25 cellular contexts compared by ENCODE assay signal in the genomic region with DNA sequence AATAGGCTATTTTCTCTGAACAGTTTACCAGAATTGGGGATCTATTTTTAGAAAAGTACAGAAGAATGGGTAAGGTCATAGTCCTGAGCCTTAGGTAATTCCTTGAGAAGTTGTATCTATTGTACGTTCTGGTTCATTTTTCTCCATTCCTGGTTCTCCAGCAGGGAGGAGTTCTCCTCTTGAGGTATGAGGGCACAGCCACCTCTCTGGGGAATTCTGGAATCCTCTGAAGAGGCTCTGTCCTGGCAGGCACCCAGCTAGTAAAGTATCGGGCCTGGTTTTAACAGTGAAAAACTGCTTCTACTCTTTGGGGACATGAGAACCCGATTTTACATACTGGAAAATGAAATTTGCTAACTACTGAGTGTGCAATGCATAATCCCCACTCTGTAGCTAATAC. TPM values are rescaled to one million over a fixed set of nuclear protein-coding genes. Genes with fewer than 3 reads are reported as not detected.
DNase-seq lines count a peak whose midpoint lies in the region; TF ChIP-seq lines count a peak whose summit lies in the region.
"Had no signal": no experiment of that assay in that cellular context is flagged by ENCODE, and none has a peak within 500 bp of the region (broad histone marks: within the 10 kb centered on the region; RNA-seq: fewer than 3 reads in every experiment).

No MANE protein-coding gene starts in this region.

- H3K27ac ChIP-seq in ACC112 (ENCODE audit: low read depth, low read length) (no peak overlapping the region), right atrium auricular region (no peak overlapping the region)
- H3K27ac ChIP-seq: breast epithelium, neural progenitor cell had no signal

- no peaks in the 10 kb centered on the region for H3K9me3 Mint-ChIP-seq in Calu3 (ENCODE audit: low read depth, unreplicated experiment)
- H3K9me3 Mint-ChIP-seq: activated naive CD4-positive, alpha-beta T cell treated with anti-CD3 and anti-CD28 coated beads, Interleukin-2, amount 10 ng/mL, durations not matched to agents 7 days and 5 days; stimulated activated naive CD8-positive, alpha-beta T cell treated with anti-CD3 and anti-CD28 coated beads, Interleukin-15, Interleukin-2, amounts not matched to agents 100 ng/mL and 50 ng/mL, for 24 hours; T-helper 1 cell treated with Interleukin-12 subunit alpha and Interleukin-12 subunit beta and Interleukin-4 antibody, amounts not matched to agents 30 μg/mL and 1 μg/mL, for 36 hours had no signal

- DNase-seq in GM04503 (ENCODE audit: low read depth): peak; percentile 12
- DNase-seq in NCI-H69 (lab: John Stamatoyannopoulos, UW): peak; percentile 3
- peak; percentile 16 for DNase-seq in fibroblast of the aortic adventitia (ENCODE audit: low read depth)
- DNase-seq in NCI-H510A (lab: John Stamatoyannopoulos, UW): no peak
- DNase-seq in ACHN: no peak
- no peak for DNase-seq in Calu3
- no peak for DNase-seq in right atrium auricular region (ENCODE audit: low spot score)
- DNase-seq: activated CD4-positive, alpha-beta T cell treated with anti-CD3 and anti-CD28 coated beads for 4 hours; activated CD8-positive, alpha-beta memory T cell treated with anti-CD3 and anti-CD28 coated beads, Interleukin-2, amount 10 ng/mL, durations not matched to agents 7 days and 5 days; activated naive CD4-positive, alpha-beta T cell treated with anti-CD3 and anti-CD28 coated beads, Interleukin-2, amount 10 ng/mL, durations not matched to agents 7 days and 5 days; amniotic stem cell; cortex of kidney; head of caudate nucleus; KG1; kidney glomerular epithelial cell; NCI-H526; RPMI8226 had no signal

- TF ChIP-seq CTCF in fibroblast of the aortic adventitia (IDR thresholded peaks at IDR 0.05; ENCODE audit: insufficient read depth, low read length): no peak
- no peak for TF ChIP-seq CTCF in Calu3 (IDR thresholded peaks at IDR 0.05; ENCODE audit: unreplicated experiment)
- no peak for TF ChIP-seq CTCF in right atrium auricular region (IDR thresholded peaks at IDR 0.05)

- in situ Hi-C loops in ACHN (cut with HindIII; ENCODE audit: low pct_ligation_motif_present, low pct_unique_long_range_greater_than_20kb, low sequenced_read_pairs): no loop called here

- H3K4me1 ChIP-seq in ACC112 (ENCODE audit: control insufficient read depth, insufficient read depth, low read length, unreplicated experiment) (peaks cover 30% of the 10 kb centered on the region), right atrium auricular region (no peaks in the 10 kb centered on the region)
- H3K4me1 ChIP-seq: breast epithelium, neural progenitor cell had no signal

- H3K36me3 Mint-ChIP-seq in Calu3 (ENCODE audit: insufficient read depth, unreplicated experiment): peaks cover 9% of the 10 kb centered on the region
- H3K36me3 Mint-ChIP-seq: activated CD8-positive, alpha-beta memory T cell treated with anti-CD3 and anti-CD28 coated beads, Interleukin-2, amount 10 ng/mL, durations not matched to agents 7 days and 5 days; activated naive CD4-positive, alpha-beta T cell treated with anti-CD3 and anti-CD28 coated beads, Interleukin-2, amount 10 ng/mL, durations not matched to agents 7 days and 5 days; neural progenitor cell had no signal

- H3K4me3 ChIP-seq in ACC112 (ENCODE audit: low read depth, low read length) (no peak overlapping the region), fibroblast of the aortic adventitia (ENCODE audit: low read depth, low read length) (no peak overlapping the region), right atrium auricular region (no peak overlapping the region)
- H3K4me3 ChIP-seq: breast epithelium, lung, neural progenitor cell had no signal

- CTCF ChIA-PET in Calu3 (lab: Charles Lee): interaction anchor here (0.5 to 0.8 kb wide), 2 partner anchors 15 to 187 kb away, joined by 3 to 4 read pairs; no protein-coding TSS in a partner anchor

- no peaks in the 10 kb centered on the region for H3K27me3 ChIP-seq in ACC112 (ENCODE audit: insufficient read depth, low read length)
- H3K27me3 ChIP-seq in right atrium auricular region: no peaks in the 10 kb centered on the region
- H3K27me3 ChIP-seq: breast epithelium, neural progenitor cell had no signal

- H3K36me3 ChIP-seq in ACC112 (ENCODE audit: insufficient read depth, low read length) (peaks cover 15% of the 10 kb centered on the region), right atrium auricular region (no peaks in the 10 kb centered on the region)
- H3K36me3 ChIP-seq: breast epithelium, neural progenitor cell had no signal

- no peaks in the 10 kb centered on the region for H3K27me3 Mint-ChIP-seq in Calu3 (ENCODE audit: unreplicated experiment)
- H3K27me3 Mint-ChIP-seq: stimulated activated naive CD8-positive, alpha-beta T cell treated with anti-CD3 and anti-CD28 coated beads, Interleukin-15, Interleukin-2, amounts not matched to agents 100 ng/mL and 50 ng/mL, for 24 hours had no signal

- H3K79me2 ChIP-seq in ACC112 (ENCODE audit: control insufficient read depth, insufficient read depth, low read length, unreplicated experiment): no peaks in the 10 kb centered on the region

- peak overlapping the region; percentile 2 for H2AFZ ChIP-seq in ACC112 (ENCODE audit: low read length, unreplicated experiment)
- H2AFZ ChIP-seq: neural progenitor cell had no signal

- peaks cover 0 to 6% of the 10 kb centered on the region in 2 donors for H3K9me3 ChIP-seq in right atrium auricular region
- H3K9me3 ChIP-seq: breast epithelium had no signal

- peaks cover 19% of the 10 kb centered on the region for H3K4me1 Mint-ChIP-seq in Calu3 (ENCODE audit: low read depth, unreplicated experiment)
- H3K4me1 Mint-ChIP-seq: activated CD8-positive, alpha-beta memory T cell treated with anti-CD3 and anti-CD28 coated beads, Interleukin-2, amount 10 ng/mL, durations not matched to agents 7 days and 5 days; activated naive CD4-positive, alpha-beta T cell treated with anti-CD3 and anti-CD28 coated beads, Interleukin-2, amount 10 ng/mL, durations not matched to agents 7 days and 5 days had no signal

- intact Hi-C loops in Calu3 (cut with micrococcal nuclease; ENCODE audit: unreplicated experiment): no loop called here

- H3K4me3 Mint-ChIP-seq in Calu3 (ENCODE audit: low read depth, unreplicated experiment): no peak overlapping the region
- H3K4me3 Mint-ChIP-seq: activated CD8-positive, alpha-beta memory T cell treated with anti-CD3 and anti-CD28 coated beads, Interleukin-2, amount 10 ng/mL, durations not matched to agents 7 days and 5 days; activated naive CD4-positive, alpha-beta T cell treated with anti-CD3 and anti-CD28 coated beads, Interleukin-2, amount 10 ng/mL, durations not matched to agents 7 days and 5 days; CD14-positive monocyte; neural progenitor cell; stimulated activated naive CD8-positive, alpha-beta T cell treated with anti-CD3 and anti-CD28 coated beads, Interleukin-15, Interleukin-2, amounts not matched to agents 100 ng/mL and 50 ng/mL, for 24 hours; T-helper 1 cell treated with Interleukin-12 subunit alpha and Interleukin-12 subunit beta and Interleukin-4 antibody, amounts not matched to agents 30 μg/mL and 1 μg/mL, for 36 hours had no signal

- H3K27ac Mint-ChIP-seq in Calu3 (ENCODE audit: unreplicated experiment): no peak overlapping the region
- H3K27ac Mint-ChIP-seq: activated CD8-positive, alpha-beta memory T cell treated with anti-CD3 and anti-CD28 coated beads, Interleukin-2, amount 10 ng/mL, durations not matched to agents 7 days and 5 days; activated naive CD4-positive, alpha-beta T cell treated with anti-CD3 and anti-CD28 coated beads, Interleukin-2, amount 10 ng/mL, durations not matched to agents 7 days and 5 days; CD14-positive monocyte; stimulated activated naive CD8-positive, alpha-beta T cell treated with anti-CD3 and anti-CD28 coated beads, Interleukin-15, Interleukin-2, amounts not matched to agents 100 ng/mL and 50 ng/mL, for 24 hours; T-helper 1 cell treated with Interleukin-12 subunit alpha and Interleukin-12 subunit beta and Interleukin-4 antibody, amounts not matched to agents 30 μg/mL and 1 μg/mL, for 36 hours had no signal

- no TSS peak for BruUV-seq in Calu3 (replicated peaks; lab: Mats Ljungman, UMichigan)

RNA-seq across cellular contexts. Expression of a gene that starts 19.6 kb away (rescaled TPM):
- 0.09 and 0.33 TPM in 2 replicates for total RNA-seq in fibroblast of the aortic adventitia (ENCODE audit: low replicate concordance)
- total RNA-seq in Calu3 (2022): 6.2 and 8.5 TPM in 2 replicates
- total RNA-seq in right atrium auricular region: 1 to 10 TPM in 1 of 2 donors, not detected in 1; 2.0 TPM
- total RNA-seq: SK-MEL-5 had no signal

Comparison
In these comparisons a context has a peak if more than half of its experiments do, and no peak if none do; other contexts are left out.
1. DNase-seq: peak in GM04503 (single experiment), NCI-H69 (single experiment) and fibroblast of the aortic adventitia (single experiment); none in NCI-H510A (single experiment), ACHN (single experiment), Calu3 (single experiment) and right atrium auricular region (single experiment).